ENCODE assay signal across 1 cellular context in genomic region chr19:53903055-53903680, GRCh38.
TF ChIP-seq lines count a peak whose summit lies in the region.

No MANE protein-coding gene starts in this region.

TF ChIP-seq in H1, 55 proteins besides CTCF, POLR2A, EP300 and RAD21:
- TF ChIP-seq SIN3A (conservative IDR thresholded peaks at IDR 0.05 in 1 of 2, IDR thresholded peaks at IDR 0.05 in 1 of 2; ENCODE audit: low read depth in 1 of 2, low read length in 2 of 2) (peak; percentile 87 to 92; a peak in 3 of 4 replicates), CHD1 (IDR thresholded peaks at IDR 0.05; ENCODE audit: low read depth, low read length) (no peak), SP1 (IDR thresholded peaks at IDR 0.05; ENCODE audit: low read depth, low read length) (0 out of 2 replicates have a peak, but pooled peaks have one; percentile 38), ATF2 (IDR thresholded peaks at IDR 0.05; ENCODE audit: low read length) (no peak), GABPA (IDR thresholded peaks at IDR 0.05; ENCODE audit: borderline replicate concordance, insufficient read depth, low read length) (no peak), HDAC6 (IDR thresholded peaks at IDR 0.05; ENCODE audit: low read depth, low read length) (no peak), TCF12 (IDR thresholded peaks at IDR 0.05; ENCODE audit: low read depth, low read length) (0 out of 2 replicates have a peak, but pooled peaks have one; percentile 69), SUZ12 (IDR thresholded peaks at IDR 0.05; ENCODE audit: low read length) (no peak), SP2 (IDR thresholded peaks at IDR 0.05; ENCODE audit: low read length) (no peak), MAX (IDR thresholded peaks at IDR 0.05) (no peak), SAP30 (IDR thresholded peaks at IDR 0.05; ENCODE audit: insufficient read depth, insufficient replicate concordance, low read length) (no peak), CHD2 (IDR thresholded peaks at IDR 0.05; ENCODE audit: low read length) (no peak), GTF2F1 (IDR thresholded peaks at IDR 0.05; ENCODE audit: borderline replicate concordance, low read depth, low read length) (no peak)
